Comparison of ENCODE assay signal across 1 cellular context in the genomic region with DNA sequence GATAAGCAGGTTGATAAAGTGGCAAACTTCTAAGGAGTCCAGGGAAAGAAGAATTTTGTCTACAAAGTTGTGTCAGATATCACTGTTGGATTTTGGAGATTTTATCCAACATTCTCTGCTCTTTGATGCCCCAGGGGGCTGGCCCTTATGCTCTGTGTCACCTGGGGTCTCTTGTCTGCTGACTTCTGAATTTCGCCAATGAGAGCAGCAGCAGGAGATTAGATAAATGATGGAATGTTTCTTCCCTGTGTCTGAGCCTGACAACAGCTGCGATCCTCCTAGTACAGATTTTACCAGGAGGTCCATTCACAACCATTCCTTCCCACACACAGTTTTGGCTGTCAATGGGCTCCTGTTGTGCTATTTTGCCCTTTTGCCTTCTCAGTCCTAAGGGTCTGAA.
TF ChIP-seq lines count a peak whose summit lies in the region.

No MANE protein-coding gene starts in this region.

TF ChIP-seq in HepG2, 621 proteins besides CTCF, POLR2A, EP300 and RAD21:
- TF ChIP-seq ZNF510 (CRISPR knock-in tag; IDR thresholded peaks at IDR 0.05; ENCODE audit: low read depth) = no peak
- no peak for TF ChIP-seq STAG1 (CRISPR knock-in tag; IDR thresholded peaks at IDR 0.05)
- TF ChIP-seq NR2F1 (CRISPR knock-in tag; IDR thresholded peaks at IDR 0.05) = no peak
- no peak for TF ChIP-seq ZNF850 (CRISPR knock-in tag; conservative IDR thresholded peaks at IDR 0.05)
- no peak for TF ChIP-seq ZNF205 (CRISPR knock-in tag; IDR thresholded peaks at IDR 0.05)
- TF ChIP-seq ZNF615 (CRISPR knock-in tag; IDR thresholded peaks at IDR 0.05; ENCODE audit: borderline replicate concordance) = no peak
- no peak for TF ChIP-seq NR1H2 (CRISPR knock-in tag; IDR thresholded peaks at IDR 0.05; ENCODE audit: borderline replicate concordance, low read depth)
- no peak for TF ChIP-seq ZBTB46 (CRISPR knock-in tag; IDR thresholded peaks at IDR 0.05; ENCODE audit: borderline replicate concordance)
- no peak for TF ChIP-seq ZFP36L1 (CRISPR knock-in tag; IDR thresholded peaks at IDR 0.05)
- TF ChIP-seq, protein P1, sequence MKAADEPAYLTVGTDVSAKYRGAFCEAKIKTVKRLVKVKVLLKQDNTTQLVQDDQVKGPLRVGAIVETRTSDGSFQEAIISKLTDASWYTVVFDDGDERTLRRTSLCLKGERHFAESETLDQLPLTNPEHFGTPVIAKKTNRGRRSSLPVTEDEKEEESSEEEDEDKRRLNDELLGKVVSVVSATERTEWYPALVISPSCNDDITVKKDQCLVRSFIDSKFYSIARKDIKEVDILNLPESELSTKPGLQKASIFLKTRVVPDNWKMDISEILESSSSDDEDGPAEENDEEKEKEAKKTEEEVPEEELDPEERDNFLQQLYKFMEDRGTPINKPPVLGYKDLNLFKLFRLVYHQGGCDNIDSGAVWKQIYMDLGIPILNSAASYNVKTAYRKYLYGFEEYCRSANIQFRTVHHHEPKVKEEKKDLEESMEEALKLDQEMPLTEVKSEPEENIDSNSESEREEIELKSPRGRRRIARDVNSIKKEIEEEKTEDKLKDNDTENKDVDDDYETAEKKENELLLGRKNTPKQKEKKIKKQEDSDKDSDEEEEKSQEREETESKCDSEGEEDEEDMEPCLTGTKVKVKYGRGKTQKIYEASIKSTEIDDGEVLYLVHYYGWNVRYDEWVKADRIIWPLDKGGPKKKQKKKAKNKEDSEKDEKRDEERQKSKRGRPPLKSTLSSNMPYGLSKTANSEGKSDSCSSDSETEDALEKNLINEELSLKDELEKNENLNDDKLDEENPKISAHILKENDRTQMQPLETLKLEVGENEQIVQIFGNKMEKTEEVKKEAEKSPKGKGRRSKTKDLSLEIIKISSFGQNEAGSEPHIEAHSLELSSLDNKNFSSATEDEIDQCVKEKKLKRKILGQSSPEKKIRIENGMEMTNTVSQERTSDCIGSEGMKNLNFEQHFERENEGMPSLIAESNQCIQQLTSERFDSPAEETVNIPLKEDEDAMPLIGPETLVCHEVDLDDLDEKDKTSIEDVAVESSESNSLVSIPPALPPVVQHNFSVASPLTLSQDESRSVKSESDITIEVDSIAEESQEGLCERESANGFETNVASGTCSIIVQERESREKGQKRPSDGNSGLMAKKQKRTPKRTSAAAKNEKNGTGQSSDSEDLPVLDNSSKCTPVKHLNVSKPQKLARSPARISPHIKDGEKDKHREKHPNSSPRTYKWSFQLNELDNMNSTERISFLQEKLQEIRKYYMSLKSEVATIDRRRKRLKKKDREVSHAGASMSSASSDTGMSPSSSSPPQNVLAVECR (CRISPR knock-in tag; IDR thresholded peaks at IDR 0.05; ENCODE audit: borderline replicate concordance) = no peak
- TF ChIP-seq, protein P2, sequence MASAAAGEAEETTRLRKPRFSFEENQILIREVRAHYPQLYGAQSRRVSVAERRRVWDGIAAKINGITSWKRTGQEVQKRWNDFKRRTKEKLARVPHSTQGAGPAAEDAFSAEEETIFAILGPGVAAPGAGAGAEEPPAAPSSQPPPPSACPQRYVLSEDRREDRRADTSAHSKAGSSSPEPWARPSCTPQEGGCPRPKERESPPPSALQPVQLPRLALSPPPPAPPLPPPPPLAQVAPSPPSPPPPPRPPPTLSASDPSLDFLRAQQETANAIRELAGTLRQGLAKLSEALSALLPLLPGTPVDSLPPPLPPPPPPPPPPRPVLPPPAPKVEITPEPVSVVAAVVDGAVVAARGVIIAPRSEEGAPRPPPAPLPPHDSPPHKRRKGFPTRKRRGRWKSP (CRISPR knock-in tag; IDR thresholded peaks at IDR 0.05) = no peak
- no peak for TF ChIP-seq TBL1XR1 (IDR thresholded peaks at IDR 0.05; ENCODE audit: borderline replicate concordance, low read length, partially characterized antibody)
- TF ChIP-seq FOSL1 (CRISPR knock-in tag; IDR thresholded peaks at IDR 0.05; ENCODE audit: borderline replicate concordance) = no peak
- TF ChIP-seq TCF7L2 (IDR thresholded peaks at IDR 0.05; ENCODE audit: low read depth, low read length) = no peak
